Comparison of ENCODE assay signal across 1 cellular context in the genomic region with DNA sequence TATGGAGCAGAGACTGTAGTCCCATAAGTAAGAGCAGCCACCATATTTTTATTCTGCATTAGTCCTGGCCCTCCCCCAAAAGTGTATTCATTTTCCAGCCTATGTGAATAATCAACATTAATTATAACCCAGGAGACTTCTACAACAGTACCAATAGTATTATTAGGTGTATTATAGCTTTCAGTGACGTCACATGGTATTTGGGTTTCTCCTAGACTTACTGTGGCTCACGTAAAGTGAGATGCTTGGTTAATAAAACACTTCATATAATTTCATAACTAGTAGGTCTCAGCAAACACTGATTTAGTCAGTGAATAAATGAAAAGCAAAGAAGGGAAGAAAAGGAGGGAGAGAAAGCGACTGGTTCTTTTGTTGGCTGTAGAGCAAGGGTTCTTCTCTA.
TF ChIP-seq lines count a peak whose summit lies in the region.

No MANE protein-coding gene starts in this region.

TF ChIP-seq in HepG2, 621 proteins besides CTCF, POLR2A, EP300 and RAD21 (continued from another document):
- TF ChIP-seq, protein P1, sequence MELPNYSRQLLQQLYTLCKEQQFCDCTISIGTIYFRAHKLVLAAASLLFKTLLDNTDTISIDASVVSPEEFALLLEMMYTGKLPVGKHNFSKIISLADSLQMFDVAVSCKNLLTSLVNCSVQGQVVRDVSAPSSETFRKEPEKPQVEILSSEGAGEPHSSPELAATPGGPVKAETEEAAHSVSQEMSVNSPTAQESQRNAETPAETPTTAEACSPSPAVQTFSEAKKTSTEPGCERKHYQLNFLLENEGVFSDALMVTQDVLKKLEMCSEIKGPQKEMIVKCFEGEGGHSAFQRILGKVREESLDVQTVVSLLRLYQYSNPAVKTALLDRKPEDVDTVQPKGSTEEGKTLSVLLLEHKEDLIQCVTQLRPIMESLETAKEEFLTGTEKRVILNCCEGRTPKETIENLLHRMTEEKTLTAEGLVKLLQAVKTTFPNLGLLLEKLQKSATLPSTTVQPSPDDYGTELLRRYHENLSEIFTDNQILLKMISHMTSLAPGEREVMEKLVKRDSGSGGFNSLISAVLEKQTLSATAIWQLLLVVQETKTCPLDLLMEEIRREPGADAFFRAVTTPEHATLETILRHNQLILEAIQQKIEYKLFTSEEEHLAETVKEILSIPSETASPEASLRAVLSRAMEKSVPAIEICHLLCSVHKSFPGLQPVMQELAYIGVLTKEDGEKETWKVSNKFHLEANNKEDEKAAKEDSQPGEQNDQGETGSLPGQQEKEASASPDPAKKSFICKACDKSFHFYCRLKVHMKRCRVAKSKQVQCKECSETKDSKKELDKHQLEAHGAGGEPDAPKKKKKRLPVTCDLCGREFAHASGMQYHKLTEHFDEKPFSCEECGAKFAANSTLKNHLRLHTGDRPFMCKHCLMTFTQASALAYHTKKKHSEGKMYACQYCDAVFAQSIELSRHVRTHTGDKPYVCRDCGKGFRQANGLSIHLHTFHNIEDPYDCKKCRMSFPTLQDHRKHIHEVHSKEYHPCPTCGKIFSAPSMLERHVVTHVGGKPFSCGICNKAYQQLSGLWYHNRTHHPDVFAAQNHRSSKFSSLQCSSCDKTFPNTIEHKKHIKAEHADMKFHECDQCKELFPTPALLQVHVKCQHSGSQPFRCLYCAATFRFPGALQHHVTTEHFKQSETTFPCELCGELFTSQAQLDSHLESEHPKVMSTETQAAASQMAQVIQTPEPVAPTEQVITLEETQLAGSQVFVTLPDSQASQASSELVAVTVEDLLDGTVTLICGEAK (IDR thresholded peaks at IDR 0.05), result no peak
- TF ChIP-seq, protein P1 (CRISPR knock-in tag; IDR thresholded peaks at IDR 0.05), result no peak
- TF ChIP-seq ZNF777 (CRISPR knock-in tag; IDR thresholded peaks at IDR 0.05) (no peak), ATF7 (IDR thresholded peaks at IDR 0.05) (peak; percentile 62), ATF7 (CRISPR knock-in tag; IDR thresholded peaks at IDR 0.05) (no peak)
